In the genomic region with DNA sequence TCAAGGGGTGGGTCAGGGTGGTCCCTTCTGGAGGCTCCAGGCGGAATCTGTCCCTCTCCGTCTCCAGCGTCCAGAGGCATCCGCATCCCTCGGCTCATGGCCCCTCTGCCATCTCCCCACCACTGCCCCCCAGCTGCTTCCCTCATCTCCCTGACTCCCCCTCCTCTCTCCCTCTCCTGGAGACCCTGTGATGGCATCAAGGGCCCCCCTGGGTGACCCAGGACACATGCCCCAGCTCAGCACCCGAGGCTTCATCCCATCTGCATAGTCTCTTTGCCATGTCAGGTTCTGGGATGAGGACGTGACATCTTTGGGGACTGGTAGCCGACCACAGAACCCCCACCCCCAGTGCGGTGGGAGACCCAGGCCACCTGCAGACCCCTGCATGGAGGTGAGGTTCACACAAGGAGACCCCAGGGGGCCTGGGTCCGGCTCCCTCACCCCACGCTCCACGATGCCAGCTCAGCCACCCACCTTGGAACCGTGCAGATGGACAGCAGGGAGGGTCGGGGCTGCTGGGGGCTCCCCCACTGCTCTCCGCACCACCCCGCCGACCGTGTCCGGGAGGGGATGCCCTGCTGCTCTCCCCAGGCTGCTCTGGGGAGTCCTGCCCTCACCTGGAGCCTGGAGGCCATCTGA, we compare ENCODE assay signal across 16 cellular contexts. TPM values are rescaled to one million over a fixed set of nuclear protein-coding genes. Genes with fewer than 3 reads are reported as not detected.
"Had no signal": no experiment of that assay in that cellular context is flagged by ENCODE, and none has a peak within 500 bp of the region (broad histone marks: within the 10 kb centered on the region; RNA-seq: fewer than 3 reads in every experiment).

No MANE protein-coding gene starts in this region.

- H3K4me3 ChIP-seq: adrenal gland, left ventricle myocardium inferior, neural progenitor cell, skin epidermis, thyroid gland, vagina had no signal

- H3K4me3 Mint-ChIP-seq: activated B cell treated with CpG ODN at 0.5 μM for 24 hours; activated CD4-positive, alpha-beta T cell treated with anti-CD3 and anti-CD28 coated beads, Interleukin-2, amount 10 ng/mL, durations not matched to agents 24 days and 14 days; activated naive CD4-positive, alpha-beta T cell treated with anti-CD3 and anti-CD28 coated beads, Interleukin-2, amount 10 ng/mL, durations not matched to agents 7 days and 5 days; central memory CD8-positive, alpha-beta T cell; neural progenitor cell; stimulated activated effector memory CD8-positive, alpha-beta T cell treated with anti-CD3 and anti-CD28 coated beads, Interleukin-12 subunit alpha, Interleukin-12 subunit beta, amount 100 ng/mL, for 72 hours had no signal

- H3K36me3 ChIP-seq: adrenal gland, left ventricle myocardium inferior, neural progenitor cell, thyroid gland, vagina had no signal

- DNase-seq: activated B cell treated with CpG ODN at 0.5 μM for 24 hours; activated CD4-positive, alpha-beta T cell treated with anti-CD3 and anti-CD28 coated beads, Interleukin-2, amount 10 ng/mL, durations not matched to agents 24 days and 14 days; activated naive CD4-positive, alpha-beta T cell treated with anti-CD3 and anti-CD28 coated beads, Interleukin-2, amount 10 ng/mL, durations not matched to agents 7 days and 5 days; left ventricle myocardium inferior; mesendoderm had no signal

- H3K27me3 ChIP-seq: adrenal gland, thyroid gland, vagina had no signal

- H3K27ac Mint-ChIP-seq: activated B cell treated with CpG ODN at 0.5 μM for 24 hours; activated CD4-positive, alpha-beta T cell treated with anti-CD3 and anti-CD28 coated beads, Interleukin-2, amount 10 ng/mL, durations not matched to agents 24 days and 14 days; activated naive CD4-positive, alpha-beta T cell treated with anti-CD3 and anti-CD28 coated beads, Interleukin-2, amount 10 ng/mL, durations not matched to agents 7 days and 5 days; activated T-helper 2 cell treated with anti-CD3 and anti-CD28 coated beads, Interferon-gamma antibody, Interleukin-2, Interleukin-4, amounts not matched to agents 10 μg/mL and 5 μg/mL and 100 μg/mL, durations not matched to agents 14 hours and 24 hours and 36 hours; neural progenitor cell had no signal

- H3K9me3 ChIP-seq: adrenal gland, left ventricle myocardium inferior, thyroid gland, vagina had no signal

- ATAC-seq: esophagus mucosa; stimulated activated effector memory CD8-positive, alpha-beta T cell treated with anti-CD3 and anti-CD28 coated beads, Interleukin-12 subunit alpha, Interleukin-12 subunit beta, amount 100 ng/mL, for 72 hours had no signal

- H3K9me3 Mint-ChIP-seq: activated B cell treated with CpG ODN at 0.5 μM for 24 hours; activated CD4-positive, alpha-beta T cell treated with anti-CD3 and anti-CD28 coated beads, Interleukin-2, amount 10 ng/mL, durations not matched to agents 24 days and 14 days; activated naive CD4-positive, alpha-beta T cell treated with anti-CD3 and anti-CD28 coated beads, Interleukin-2, amount 10 ng/mL, durations not matched to agents 7 days and 5 days; activated T-helper 2 cell treated with anti-CD3 and anti-CD28 coated beads, Interferon-gamma antibody, Interleukin-2, Interleukin-4, amounts not matched to agents 10 μg/mL and 5 μg/mL and 100 μg/mL, durations not matched to agents 14 hours and 24 hours and 36 hours; central memory CD8-positive, alpha-beta T cell; neural progenitor cell; stimulated activated effector memory CD8-positive, alpha-beta T cell treated with anti-CD3 and anti-CD28 coated beads, Interleukin-12 subunit alpha, Interleukin-12 subunit beta, amount 100 ng/mL, for 72 hours had no signal

- H2AFZ ChIP-seq: neural progenitor cell had no signal

- H3K27ac ChIP-seq: adrenal gland, foreskin keratinocyte, left ventricle myocardium inferior, neural progenitor cell, thyroid gland, vagina had no signal

- H3K36me3 Mint-ChIP-seq: activated naive CD4-positive, alpha-beta T cell treated with anti-CD3 and anti-CD28 coated beads, Interleukin-2, amount 10 ng/mL, durations not matched to agents 7 days and 5 days; neural progenitor cell had no signal

- H3K4me2 ChIP-seq: neural progenitor cell had no signal

RNA-seq across cellular contexts. Expression of gene SECTM1, which starts 3.8 kb away (rescaled TPM):
- total RNA-seq: activated B cell treated with CpG ODN at 0.5 μM for 24 hours had no signal

RNA-seq across cellular contexts. Expression of gene CD7, which starts 12.4 kb away (rescaled TPM):
- total RNA-seq: dermis microvascular lymphatic vessel endothelial cell, foreskin keratinocyte had no signal

RNA-seq across cellular contexts. Expression of gene TEX19, which starts 29.2 kb away (rescaled TPM):
- total RNA-seq: activated B cell treated with CpG ODN at 0.5 μM for 24 hours; activated T-helper 2 cell treated with anti-CD3 and anti-CD28 coated beads, Interferon-gamma antibody, Interleukin-2, Interleukin-4, amounts not matched to agents 10 μg/mL and 5 μg/mL and 100 μg/mL, durations not matched to agents 14 hours and 24 hours and 36 hours; dermis microvascular lymphatic vessel endothelial cell; esophagus mucosa; left ventricle myocardium inferior; vagina had no signal

RNA-seq across cellular contexts. Expression of gene UTS2R, which starts 41.8 kb away (rescaled TPM):
- total RNA-seq: activated B cell treated with CpG ODN at 0.5 μM for 24 hours; activated T-helper 2 cell treated with anti-CD3 and anti-CD28 coated beads, Interferon-gamma antibody, Interleukin-2, Interleukin-4, amounts not matched to agents 10 μg/mL and 5 μg/mL and 100 μg/mL, durations not matched to agents 14 hours and 24 hours and 36 hours; adrenal gland; dermis microvascular lymphatic vessel endothelial cell; esophagus mucosa; foreskin keratinocyte; vagina had no signal
